10 cellular contexts compared by ENCODE assay signal in the genomic region with DNA sequence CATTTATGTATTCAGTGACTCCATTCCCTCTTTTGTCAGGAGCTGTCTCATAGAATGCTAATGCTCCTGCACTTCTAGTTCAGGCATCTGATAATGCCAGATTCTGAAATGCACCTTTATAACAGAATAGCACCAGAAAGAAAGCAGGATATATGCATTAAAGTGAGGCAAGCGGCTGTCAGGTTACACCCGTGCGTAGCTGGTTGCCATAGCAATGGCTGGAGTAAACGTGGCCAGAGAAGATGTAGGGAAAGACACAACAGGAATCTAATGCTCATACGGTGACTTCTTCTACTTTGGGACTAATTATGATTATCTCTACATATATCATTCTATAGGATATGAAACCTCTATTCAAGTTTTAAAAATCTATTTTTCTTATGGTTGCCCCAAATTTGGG. TPM values are rescaled to one million over a fixed set of nuclear protein-coding genes. Genes with fewer than 3 reads are reported as not detected.
"Had no signal": no experiment of that assay in that cellular context is flagged by ENCODE, and none has a peak within 500 bp of the region (broad histone marks: within the 10 kb centered on the region; RNA-seq: fewer than 3 reads in every experiment).

No MANE protein-coding gene starts in this region.

- H3K36me3 ChIP-seq: ovary had no signal

- H3K27me3 ChIP-seq: ovary had no signal

- H3K27ac ChIP-seq: ovary had no signal

- DNase-seq: activated CD4-positive, alpha-beta memory T cell treated with anti-CD3 and anti-CD28 coated beads for 36 hours; activated gamma-delta T cell; activated T-cell treated with anti-CD3 and anti-CD28 coated beads, Interleukin-2, amount 50 U/mL, for 4 hours; amygdala; cerebellar nuclear complex; ovary; stimulated activated CD4-positive, alpha-beta T cell treated with anti-CD3 and anti-CD28 coated beads, Interleukin-15, amount 100 ng/mL, for 24 hours; stimulated activated CD4-positive, alpha-beta T cell treated with anti-CD3 and anti-CD28 coated beads, Interleukin-4, amount 100 ng/mL, for 4 hours; T-helper 9 cell had no signal

- H3K9me3 ChIP-seq: ovary had no signal

- H3K4me3 ChIP-seq: ovary had no signal

RNA-seq across cellular contexts. Expression of a gene that starts 5.9 kb away (rescaled TPM):
- total RNA-seq: activated CD4-positive, alpha-beta memory T cell treated with anti-CD3 and anti-CD28 coated beads for 36 hours; activated T-cell treated with anti-CD3 and anti-CD28 coated beads, Interleukin-2, amount 50 U/mL, for 4 hours; neural crest cell had no signal
